1 cellular context compared by ENCODE assay signal in genomic region chr17:1574697-1575471, GRCh38.
TF ChIP-seq lines count a peak whose summit lies in the region.

No MANE protein-coding gene starts in this region.

TF ChIP-seq in IMR-90, 13 proteins besides CTCF, POLR2A, EP300 and RAD21 (continued from another document):
- TF ChIP-seq MXI1 (IDR thresholded peaks at IDR 0.05; ENCODE audit: borderline replicate concordance, low read depth, low read length) (no peak), NFE2L2 (IDR thresholded peaks at IDR 0.05; ENCODE audit: low read depth, low read length) (no peak), RCOR1 (IDR thresholded peaks at IDR 0.05; ENCODE audit: insufficient replicate concordance, low read length) (no peak)
